In the genomic region with DNA sequence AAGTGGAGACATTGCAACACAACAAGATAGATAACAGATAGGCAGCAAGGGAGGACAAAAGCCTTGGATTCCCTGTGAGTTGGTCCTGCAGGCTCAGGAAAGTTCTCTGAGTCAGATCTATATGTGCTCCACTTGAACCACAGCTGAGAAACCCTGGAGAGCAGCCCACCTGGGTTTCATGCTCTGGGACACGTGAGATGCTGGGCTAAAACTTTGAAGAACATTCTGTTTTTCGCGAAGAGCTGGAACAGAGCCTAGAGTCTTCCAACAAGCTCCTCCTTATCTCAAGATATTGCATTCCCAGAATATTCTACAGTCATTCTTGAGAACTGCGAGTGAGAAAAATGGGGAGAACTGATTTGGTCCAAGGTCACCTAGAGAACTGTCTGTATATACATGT, we compare ENCODE assay signal across 17 cellular contexts.
DNase-seq lines count a peak whose midpoint lies in the region; ATAC-seq, FAIRE-seq and TF ChIP-seq lines count a peak whose summit lies in the region.
"Had no signal": no experiment of that assay in that cellular context is flagged by ENCODE, and none has a peak within 500 bp of the region (broad histone marks: within the 10 kb centered on the region; RNA-seq: fewer than 3 reads in every experiment).

No MANE protein-coding gene starts in this region.

- intact Hi-C loops in testis (cut with DNase I; ENCODE audit: low total_unique reads): no loop called here

- no peaks in the 10 kb centered on the region for H3K79me2 ChIP-seq in astrocyte (ENCODE audit: insufficient read depth, low read length)
- no peaks in the 10 kb centered on the region for H3K79me2 ChIP-seq in fibroblast of lung (ENCODE audit: control insufficient read depth, insufficient read depth, low read length)

- no peaks in the 10 kb centered on the region for H3K27me3 Mint-ChIP-seq in astrocyte (ENCODE audit: low read depth, unreplicated experiment)
- H3K27me3 Mint-ChIP-seq in CD8-positive, alpha-beta memory T cell: no peaks in the 10 kb centered on the region
- no peaks in the 10 kb centered on the region for H3K27me3 Mint-ChIP-seq in activated T-cell treated with anti-CD3 and anti-CD28 coated beads, Interleukin-2, amount 50 U/mL, for 72 hours (ENCODE audit: low read depth)
- H3K27me3 Mint-ChIP-seq: B cell; CD4-positive, CD25-positive, alpha-beta regulatory T cell; IgD-negative memory B cell had no signal

- no peaks in the 10 kb centered on the region for H3K36me3 Mint-ChIP-seq in astrocyte (ENCODE audit: low read depth, unreplicated experiment)
- H3K36me3 Mint-ChIP-seq in CD8-positive, alpha-beta memory T cell: no peaks in the 10 kb centered on the region
- no peaks in the 10 kb centered on the region for H3K36me3 Mint-ChIP-seq in activated T-cell treated with anti-CD3 and anti-CD28 coated beads, Interleukin-2, amount 50 U/mL, for 72 hours (ENCODE audit: insufficient read depth in 2 of 2)
- H3K36me3 Mint-ChIP-seq: CD4-positive, CD25-positive, alpha-beta regulatory T cell; IgD-negative memory B cell had no signal

- no peak overlapping the region for H3K27ac Mint-ChIP-seq in astrocyte (ENCODE audit: unreplicated experiment)
- no peak overlapping the region for H3K27ac Mint-ChIP-seq in CD8-positive, alpha-beta memory T cell
- H3K27ac Mint-ChIP-seq in activated T-cell treated with anti-CD3 and anti-CD28 coated beads, Interleukin-2, amount 50 U/mL, for 72 hours: no peak overlapping the region
- H3K27ac Mint-ChIP-seq: B cell; CD4-positive, CD25-positive, alpha-beta regulatory T cell; IgD-negative memory B cell had no signal

- 30 to 43% methylated on average over 4 of the region's 4 CpGs for WGBS in testis, 2 donors

- DNase-seq in HT1080 (ENCODE audit: low read depth) (peak; percentile 6), astrocyte (ENCODE audit: low read depth) (peak; percentile 16), fibroblast of lung (ENCODE audit: low read depth in 2 of 2) (peak; percentile 20 to 48), testis (peak; percentile 82)
- no peak for DNase-seq in CD8-positive, alpha-beta memory T cell
- DNase-seq in stimulated activated CD8-positive, alpha-beta memory T cell treated with anti-CD3 and anti-CD28 coated beads, Interleukin-4, amount 100 ng/mL, for 48 hours: no peak
- no peak for DNase-seq in activated T-cell treated with anti-CD3 and anti-CD28 coated beads, Interleukin-2, amount 50 U/mL, for 72 hours
- DNase-seq: Caco-2; CD4-positive, CD25-positive, alpha-beta regulatory T cell; GOT3; H7 had no signal

- H3K36me3 ChIP-seq in astrocyte (ENCODE audit: insufficient read depth, low read length): no peaks in the 10 kb centered on the region
- H3K36me3 ChIP-seq in fibroblast of lung (ENCODE audit: control insufficient read depth, insufficient read depth, low read length): no peaks in the 10 kb centered on the region
- no peaks in the 10 kb centered on the region for H3K36me3 ChIP-seq in testis (ENCODE audit: low read depth, missing control alignments)
- no peaks in the 10 kb centered on the region for H3K36me3 ChIP-seq in CD8-positive, alpha-beta memory T cell (ENCODE audit: insufficient read depth, low read length)
- H3K36me3 ChIP-seq: BLaER1 treated with 17β-estradiol and CSF1 and Interleukin-3, amounts not matched to agents 10 nM and 100 nM had no signal

- no peak for FAIRE-seq in astrocyte (lab: Jason Lieb, UNC)
- FAIRE-seq: G401.6, GM12891, HepG2 had no signal

- no peak for TF ChIP-seq CTCF in astrocyte (IDR thresholded peaks at IDR 0.05; ENCODE audit: insufficient read depth, low read depth, low read length)
- TF ChIP-seq CTCF in fibroblast of lung (conservative IDR thresholded peaks at IDR 0.05 in 1 of 2, IDR thresholded peaks at IDR 0.05 in 1 of 2; ENCODE audit: low read depth in 1 of 2, low read length in 2 of 2): no peak
- no peak for TF ChIP-seq CTCF in testis (IDR thresholded peaks at IDR 0.05)

- H3K4me3 ChIP-seq in astrocyte (ENCODE audit: insufficient read depth, low read depth, low read length) (no peak overlapping the region), fibroblast of lung (replicated peaks in 1 of 4; ENCODE audit: control extremely low read depth in 1 of 4, insufficient read depth in 1 of 4, low read depth in 3 of 4, low read length in 4 of 4) (no peak overlapping the region), testis (no peak overlapping the region)
- H3K4me3 ChIP-seq in CD8-positive, alpha-beta memory T cell (ENCODE audit: low read length): no peak overlapping the region
- H3K4me3 ChIP-seq: BLaER1 treated with 17β-estradiol and CSF1 and Interleukin-3, amounts not matched to agents 10 nM and 100 nM had no signal

- H3K27ac ChIP-seq in astrocyte (ENCODE audit: low read depth, low read length) (no peak overlapping the region), fibroblast of lung (ENCODE audit: insufficient read depth, low read length) (no peak overlapping the region), testis (peak overlapping the region in 1 of 2 donors; percentile 17)
- no peak overlapping the region for H3K27ac ChIP-seq in CD8-positive, alpha-beta memory T cell (ENCODE audit: low read depth, low read length)
- H3K27ac ChIP-seq: BLaER1 treated with 17β-estradiol and CSF1 and Interleukin-3, amounts not matched to agents 10 nM and 100 nM had no signal

- ATAC-seq in activated T-cell treated with anti-CD3 and anti-CD28 coated beads, Interleukin-2, amount 50 U/mL, for 72 hours (replicated peaks in 1 of 2): no peak
- ATAC-seq: HepG2 had no signal

- CTCF ChIA-PET in CD8-positive, alpha-beta memory T cell (lab: Charles Lee): no interaction called here

- no peaks in the 10 kb centered on the region for H3K9me3 Mint-ChIP-seq in astrocyte (ENCODE audit: unreplicated experiment)
- H3K9me3 Mint-ChIP-seq in CD8-positive, alpha-beta memory T cell: peaks cover 11 to 27% (median 17%) of the 10 kb centered on the region in 5 donors
- peaks cover 6 to 10% of the 10 kb centered on the region in 2 donors for H3K9me3 Mint-ChIP-seq in activated T-cell treated with anti-CD3 and anti-CD28 coated beads, Interleukin-2, amount 50 U/mL, for 72 hours

- H3K4me3 Mint-ChIP-seq in astrocyte (ENCODE audit: unreplicated experiment): no peak overlapping the region
- no peak overlapping the region for H3K4me3 Mint-ChIP-seq in CD8-positive, alpha-beta memory T cell
- H3K4me3 Mint-ChIP-seq in activated T-cell treated with anti-CD3 and anti-CD28 coated beads, Interleukin-2, amount 50 U/mL, for 72 hours: no peak overlapping the region
- H3K4me3 Mint-ChIP-seq: B cell; CD4-positive, CD25-positive, alpha-beta regulatory T cell; IgD-negative memory B cell had no signal

- POLR2A ChIA-PET in CD8-positive, alpha-beta memory T cell (lab: Charles Lee): no interaction called here

- no peaks in the 10 kb centered on the region for H3K4me1 Mint-ChIP-seq in astrocyte (ENCODE audit: low read depth, unreplicated experiment)
- H3K4me1 Mint-ChIP-seq in CD8-positive, alpha-beta memory T cell: no peaks in the 10 kb centered on the region
- H3K4me1 Mint-ChIP-seq in activated T-cell treated with anti-CD3 and anti-CD28 coated beads, Interleukin-2, amount 50 U/mL, for 72 hours (ENCODE audit: low read depth): no peaks in the 10 kb centered on the region
- H3K4me1 Mint-ChIP-seq: B cell, IgD-negative memory B cell had no signal

- H3K27me3 ChIP-seq in astrocyte (ENCODE audit: insufficient read depth, low read length): no peaks in the 10 kb centered on the region
- no peaks in the 10 kb centered on the region for H3K27me3 ChIP-seq in fibroblast of lung (ENCODE audit: control insufficient read depth, insufficient read depth, low read length)
- no peaks in the 10 kb centered on the region for H3K27me3 ChIP-seq in testis
- H3K27me3 ChIP-seq in CD8-positive, alpha-beta memory T cell (ENCODE audit: insufficient read depth, low read length, poor library complexity, severe bottlenecking): no peaks in the 10 kb centered on the region
- H3K27me3 ChIP-seq: BLaER1 treated with 17β-estradiol and CSF1 and Interleukin-3, amounts not matched to agents 10 nM and 100 nM had no signal

- H3K9ac ChIP-seq in astrocyte (ENCODE audit: low read length) (no peak overlapping the region), fibroblast of lung (ENCODE audit: insufficient read depth, low read length) (no peak overlapping the region)
- H3K9ac ChIP-seq: BLaER1 treated with 17β-estradiol and CSF1 and Interleukin-3, amounts not matched to agents 10 nM and 100 nM had no signal

- H3K4me2 ChIP-seq in astrocyte (ENCODE audit: low read length) (no peak overlapping the region), fibroblast of lung (ENCODE audit: extremely low read depth, insufficient read depth, low read length) (no peak overlapping the region)
- H3K4me2 ChIP-seq: BLaER1 treated with 17β-estradiol and CSF1 and Interleukin-3, amounts not matched to agents 10 nM and 100 nM had no signal

- H2AFZ ChIP-seq in astrocyte (ENCODE audit: low read depth, low read length) (no peak overlapping the region), fibroblast of lung (ENCODE audit: low read length) (no peak overlapping the region)

- H3K9me3 ChIP-seq in astrocyte (ENCODE audit: insufficient read depth, low read depth, low read length): no peaks in the 10 kb centered on the region
- H3K9me3 ChIP-seq in fibroblast of lung (ENCODE audit: control insufficient read depth, insufficient read depth, low read depth, low read length): no peaks in the 10 kb centered on the region
- H3K9me3 ChIP-seq in testis: no peaks in the 10 kb centered on the region
- no peaks in the 10 kb centered on the region for H3K9me3 ChIP-seq in CD8-positive, alpha-beta memory T cell (ENCODE audit: low read length)
- H3K9me3 ChIP-seq: BLaER1 treated with 17β-estradiol and CSF1 and Interleukin-3, amounts not matched to agents 10 nM and 100 nM; Caco-2 had no signal

- TF ChIP-seq POLR2A in testis (IDR thresholded peaks at IDR 0.05): no peak

- H4K20me1 ChIP-seq in astrocyte (ENCODE audit: insufficient read depth, low read length): no peaks in the 10 kb centered on the region
- H4K20me1 ChIP-seq in fibroblast of lung (ENCODE audit: control insufficient read depth, extremely low read depth, insufficient read depth, low read length): no peaks in the 10 kb centered on the region
- H4K20me1 ChIP-seq: BLaER1 treated with 17β-estradiol and CSF1 and Interleukin-3, amounts not matched to agents 10 nM and 100 nM had no signal

- no peaks in the 10 kb centered on the region for H3K4me1 ChIP-seq in astrocyte (ENCODE audit: insufficient read depth, low read length)
- no peaks in the 10 kb centered on the region for H3K4me1 ChIP-seq in fibroblast of lung (ENCODE audit: control insufficient read depth, extremely low read depth, insufficient read depth, low read length)
- H3K4me1 ChIP-seq in testis: peaks cover 6% of the 10 kb centered on the region
- no peaks in the 10 kb centered on the region for H3K4me1 ChIP-seq in CD8-positive, alpha-beta memory T cell (ENCODE audit: insufficient read depth, low read length)
- H3K4me1 ChIP-seq: BLaER1 treated with 17β-estradiol and CSF1 and Interleukin-3, amounts not matched to agents 10 nM and 100 nM; Caco-2 had no signal

Comparison
In these comparisons a context has a peak if more than half of its experiments do, and no peak if none do; other contexts are left out.
1. DNase-seq: peak in HT1080 (single experiment), astrocyte (single experiment), fibroblast of lung (2 of 2) and testis (single experiment); none in CD8-positive, alpha-beta memory T cell (0 of 5), stimulated activated CD8-positive, alpha-beta memory T cell treated with anti-CD3 and anti-CD28 coated beads, Interleukin-4, amount 100 ng/mL, for 48 hours (single experiment) and activated T-cell treated with anti-CD3 and anti-CD28 coated beads, Interleukin-2, amount 50 U/mL, for 72 hours (0 of 2).